9 cellular contexts compared by ENCODE assay signal in genomic region chr17:58336456-58337094, GRCh38. TPM values are rescaled to one million over a fixed set of nuclear protein-coding genes. Genes with fewer than 3 reads are reported as not detected.
DNase-seq lines count a peak whose midpoint lies in the region; ATAC-seq and TF ChIP-seq lines count a peak whose summit lies in the region.
"Had no signal": no experiment of that assay in that cellular context is flagged by ENCODE, and none has a peak within 500 bp of the region (broad histone marks: within the 10 kb centered on the region; RNA-seq: fewer than 3 reads in every experiment).

No MANE protein-coding gene starts in this region.

- intact Hi-C loops in transverse colon (cut with DNase I; ENCODE audit: low total_unique reads) (no loop called here), head of caudate nucleus (cut with DNase I) (no loop called here)

- H3K36me3 ChIP-seq in transverse colon, result no peaks in the 10 kb centered on the region

- no peaks in the 10 kb centered on the region for H3K9me3 ChIP-seq in transverse colon

- 20 to 35% methylated on average over 1 to 5 of the region's 5 CpGs for WGBS in transverse colon (ENCODE audit: low coverage in 1 of 2), 2 donors

- TF ChIP-seq EP300 in transverse colon (IDR thresholded peaks at IDR 0.05; ENCODE audit: low read depth), result no peak

- peak; percentile 67 for DNase-seq in activated effector memory CD4-positive, alpha-beta T cell treated with anti-CD3 and anti-CD28 coated beads, Interleukin-2, amount 50 U/mL, for 16 hours
- DNase-seq in activated effector memory CD4-positive, alpha-beta T cell treated with Interleukin-2 at 50 U/mL for 16 hours, result no peak
- peak; percentile 60 for DNase-seq in activated T-cell treated with anti-CD3 and anti-CD28 coated beads, Interleukin-2, amount 50 U/mL, for 24 hours
- peak; percentile 73 for DNase-seq in islet precursor cell
- DNase-seq in transverse colon, result no peak
- no peak for DNase-seq in head of caudate nucleus

- H3K4me1 Mint-ChIP-seq in activated T-cell treated with anti-CD3 and anti-CD28 coated beads, Interleukin-2, amount 50 U/mL, for 24 hours (ENCODE audit: low read depth), result peaks cover 53% of the 10 kb centered on the region

- peaks cover 16 to 50% (median 28%) of the 10 kb centered on the region in 4 donors for H3K4me1 ChIP-seq in transverse colon

- no peaks in the 10 kb centered on the region for H3K9me3 Mint-ChIP-seq in activated T-cell treated with anti-CD3 and anti-CD28 coated beads, Interleukin-2, amount 50 U/mL, for 24 hours
- H3K9me3 Mint-ChIP-seq: neural crest cell had no signal

- in situ Hi-C loops in transverse colon (cut with MboI; ENCODE audit: low pct_ligation_motif_present in 1 of 4, low pct_unique_long_range_greater_than_20kb in 1 of 4, low sequenced_read_pairs in 3 of 4), result no loop called here

- peak overlapping the region; percentile 88 to 96 (median 89) for H3K27ac ChIP-seq in transverse colon

- ATAC-seq in GM21529 (IDR thresholded peaks at IDR 0.05; ENCODE audit: unreplicated experiment), result no peak
- ATAC-seq in HG03354 (IDR thresholded peaks at IDR 0.05; ENCODE audit: poor library complexity, severe bottlenecking, unreplicated experiment), result no peak

- no peak for TF ChIP-seq CTCF in transverse colon (IDR thresholded peaks at IDR 0.05)

- H3K4me3 Mint-ChIP-seq in activated T-cell treated with anti-CD3 and anti-CD28 coated beads, Interleukin-2, amount 50 U/mL, for 24 hours, result peak overlapping the region; percentile 99
- H3K4me3 Mint-ChIP-seq: neural crest cell had no signal

- H3K4me3 ChIP-seq in transverse colon, result no peak overlapping the region

- H3K27me3 Mint-ChIP-seq in activated T-cell treated with anti-CD3 and anti-CD28 coated beads, Interleukin-2, amount 50 U/mL, for 24 hours, result peaks cover 4% of the 10 kb centered on the region

- no peak for TF ChIP-seq POLR2A in transverse colon (IDR thresholded peaks at IDR 0.05)

- peak overlapping the region; percentile 100 for H3K27ac Mint-ChIP-seq in activated T-cell treated with anti-CD3 and anti-CD28 coated beads, Interleukin-2, amount 50 U/mL, for 24 hours

- peaks cover 90% of the 10 kb centered on the region for H3K36me3 Mint-ChIP-seq in activated T-cell treated with anti-CD3 and anti-CD28 coated beads, Interleukin-2, amount 50 U/mL, for 24 hours (ENCODE audit: low read depth)

- no peaks in the 10 kb centered on the region for H3K27me3 ChIP-seq in transverse colon

RNA-seq across cellular contexts. Expression of gene TSPOAP1, which starts 8.0 kb away (rescaled TPM):
- 10 to 100 TPM in 2 of 4 donors, 1 to 10 TPM in 2; 4.4 to 21.7 (median 9.4) TPM for total RNA-seq in transverse colon

RNA-seq across cellular contexts. Expression of gene SUPT4H1, which starts 15.4 kb away (rescaled TPM):
- total RNA-seq in transverse colon, result 10 to 100 TPM; 12.0 to 66.3 (median 40.0) TPM

RNA-seq across cellular contexts. Expression of gene MPO, which starts 55.8 kb away (rescaled TPM):
- not detected for total RNA-seq in transverse colon
- total RNA-seq: neural crest cell had no signal

Comparison
In these comparisons a context has a peak if more than half of its experiments do, and no peak if none do; other contexts are left out.
1. DNase-seq: peak in activated effector memory CD4-positive, alpha-beta T cell treated with anti-CD3 and anti-CD28 coated beads, Interleukin-2, amount 50 U/mL, for 16 hours (single experiment), activated T-cell treated with anti-CD3 and anti-CD28 coated beads, Interleukin-2, amount 50 U/mL, for 24 hours (single experiment) and islet precursor cell (single experiment); none in activated effector memory CD4-positive, alpha-beta T cell treated with Interleukin-2 at 50 U/mL for 16 hours (single experiment), transverse colon (single experiment) and head of caudate nucleus (0 of 42).